ENCODE assay signal across 1 cellular context in the genomic region with DNA sequence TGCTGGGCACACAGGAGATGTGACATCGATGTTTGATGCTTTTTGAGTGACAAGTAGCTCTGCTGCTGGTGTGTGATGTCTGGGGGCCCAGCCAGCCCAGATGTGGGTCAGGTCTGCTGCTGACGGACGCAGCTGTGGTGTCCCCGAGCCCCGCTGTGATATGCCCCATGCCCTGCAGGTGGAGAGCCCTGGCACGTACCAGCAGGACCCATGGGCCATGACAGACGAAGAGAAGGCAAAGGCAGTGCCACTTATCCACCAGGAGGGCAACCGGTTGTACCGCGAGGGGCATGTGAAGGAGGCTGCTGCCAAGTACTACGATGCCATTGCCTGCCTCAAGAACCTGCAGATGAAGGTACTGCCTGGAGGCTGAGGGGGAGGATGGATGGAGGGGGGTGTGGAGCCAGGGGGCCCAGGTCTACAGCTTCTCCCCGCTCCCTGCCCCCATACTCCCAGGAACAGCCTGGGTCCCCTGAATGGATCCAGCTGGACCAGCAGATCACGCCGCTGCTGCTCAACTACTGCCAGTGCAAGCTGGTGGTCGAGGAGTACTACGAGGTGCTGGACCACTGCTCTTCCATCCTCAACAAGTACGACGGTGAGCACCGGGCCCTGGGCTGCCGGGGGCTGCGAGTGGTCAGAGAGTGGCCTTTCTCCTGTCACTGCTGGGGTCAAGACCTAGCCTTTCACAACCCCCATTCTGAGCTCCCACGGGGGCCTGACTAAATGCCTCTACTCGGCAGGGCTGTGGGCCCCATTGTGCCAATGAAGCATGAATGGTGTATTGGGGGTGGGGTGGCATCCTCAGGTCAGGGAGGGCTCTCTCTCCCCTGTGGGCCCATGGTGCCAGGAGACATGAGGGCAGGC.
TF ChIP-seq lines count a peak whose summit lies in the region.

No MANE protein-coding gene starts in this region.

TF ChIP-seq in HCT116, 20 proteins besides CTCF, POLR2A, EP300 and RAD21:
- TF ChIP-seq SP1 (IDR thresholded peaks at IDR 0.05; ENCODE audit: low read depth), result no peak
- TF ChIP-seq ZFX (IDR thresholded peaks at IDR 0.05), result no peak
- TF ChIP-seq ELF1 (IDR thresholded peaks at IDR 0.05; ENCODE audit: borderline replicate concordance, low read depth), result no peak
- no peak for TF ChIP-seq TCF7L2 (IDR thresholded peaks at IDR 0.05; ENCODE audit: borderline replicate concordance, extremely low read depth, insufficient read depth, insufficient read length)
